ENCODE assay signal across 8 cellular contexts in genomic region chr6:157756708-157757429, GRCh38.
DNase-seq lines count a peak whose midpoint lies in the region; ATAC-seq and TF ChIP-seq lines count a peak whose summit lies in the region.

No MANE protein-coding gene starts in this region.

- H3K4me3 Mint-ChIP-seq in central memory CD8-positive, alpha-beta T cell, result no peak overlapping the region

- H3K9me3 ChIP-seq in HEK293 (ENCODE audit: control insufficient read depth, insufficient read depth, low read depth, low read length), result no peaks in the 10 kb centered on the region

- TF ChIP-seq CTCF in HEK293 (tag by site-specific recombination; IDR thresholded peaks at IDR 0.05), result peak; percentile 93

- no peak overlapping the region for H3K27ac Mint-ChIP-seq in central memory CD8-positive, alpha-beta T cell (ENCODE audit: low read depth)

- no peaks in the 10 kb centered on the region for H3K9me3 Mint-ChIP-seq in central memory CD8-positive, alpha-beta T cell

- POLR2A ChIA-PET in HEK293 (lab: Yijun Ruan, JAX), result interaction anchor here (0.6 kb wide), 1 partner anchor 116 kb away, joined by 5 read pairs; no protein-coding TSS in a partner anchor

- 0 out of 2 replicates have a peak, but pooled peaks cover 3% of the 10 kb centered on the region for H3K4me1 ChIP-seq in HEK293 (ENCODE audit: control insufficient read depth, insufficient read depth, low read length)

- peaks cover 15% of the 10 kb centered on the region for H3K4me1 Mint-ChIP-seq in central memory CD8-positive, alpha-beta T cell

- no peak overlapping the region for H3K4me3 ChIP-seq in HEK293 (ENCODE audit: low read depth, low read length)

- H3K27me3 Mint-ChIP-seq in central memory CD8-positive, alpha-beta T cell, result peaks cover 48% of the 10 kb centered on the region

- DNase-seq in CD1c-positive myeloid dendritic cell (ENCODE audit: extremely low spot score) (peak; percentile 86), NCI-H345 treated with DMSO at 0.1 percent for 48 hours (lab: John Stamatoyannopoulos, UW; ENCODE audit: unreplicated experiment) (peak; percentile 79), left colon (peak; percentile 80 to 93)
- peak; percentile 81 for DNase-seq in activated CD4-positive, CD25-positive, alpha-beta regulatory T cell treated with anti-CD3 and anti-CD28 coated beads, Interleukin-2, amount 50 U/mL, for 72 hours
- peak; percentile 60 to 73 for DNase-seq in central memory CD8-positive, alpha-beta T cell (ENCODE audit: low spot score in 2 of 2)
- peak; percentile 65 for DNase-seq in stimulated activated CD4-positive, alpha-beta T cell treated with anti-CD3 and anti-CD28 coated beads, Interleukin-2, amount 100 ng/mL, for 4 hours (ENCODE audit: low read depth)

- ATAC-seq in central memory CD8-positive, alpha-beta T cell (replicated peaks; ENCODE audit: extremely low read depth, poor library complexity, severe bottlenecking), result no peak
- ATAC-seq in left colon (peak; percentile 90), HG03139 (IDR thresholded peaks at IDR 0.05; ENCODE audit: unreplicated experiment) (no peak)

- CTCF ChIA-PET in HEK293 (lab: Yijun Ruan, JAX), result interaction anchor here (0.5 to 11.8 kb wide), 65 partner anchors 9 to 1399 kb away, joined by 3 to 143 read pairs (median 4); no protein-coding TSS in a partner anchor

- H3K27ac ChIP-seq in HEK293 (ENCODE audit: extremely low read depth, low read depth, low read length), result no peak overlapping the region

- intact Hi-C loops in left colon (cut with DNase I, micrococcal nuclease), result loop anchor here in 1 of 2 donors (5.0 kb wide), 1 partner anchor 120 kb away; no protein-coding TSS in a partner anchor

- H3K36me3 Mint-ChIP-seq in central memory CD8-positive, alpha-beta T cell (ENCODE audit: insufficient read depth), result no peaks in the 10 kb centered on the region

- no peaks in the 10 kb centered on the region for H3K36me3 ChIP-seq in HEK293 (ENCODE audit: control insufficient read depth in 2 of 2, insufficient read depth in 1 of 2, low read length in 2 of 2)

TF ChIP-seq in HEK293, 187 proteins besides CTCF, POLR2A, EP300 and RAD21 (continues in another document):
- TF ChIP-seq ZBTB17 (tag by site-specific recombination; IDR thresholded peaks at IDR 0.05) (peak; percentile 86), KLF7 (tag by site-specific recombination; IDR thresholded peaks at IDR 0.05; ENCODE audit: borderline replicate concordance) (no peak), ZNF843 (tag by site-specific recombination; IDR thresholded peaks at IDR 0.05) (no peak), ZNF16 (tag by site-specific recombination; IDR thresholded peaks at IDR 0.05; ENCODE audit: low read depth) (no peak), ZNF2 (tag by site-specific recombination; IDR thresholded peaks at IDR 0.05) (peak; percentile 69; the same call in 1 of the 2 replicates), ZNF561 (tag by site-specific recombination; IDR thresholded peaks at IDR 0.05; ENCODE audit: borderline replicate concordance) (peak; percentile 56; the same call in 1 of the 2 replicates), TRIM28 (IDR thresholded peaks at IDR 0.05; ENCODE audit: borderline replicate concordance, low read length) (peak; percentile 84), ZNF544 (tag by site-specific recombination; IDR thresholded peaks at IDR 0.05) (no peak), ZNF169 (tag by site-specific recombination; IDR thresholded peaks at IDR 0.05) (no peak), PRDM10 (tag by site-specific recombination; IDR thresholded peaks at IDR 0.05) (peak; percentile 61; the same call in 1 of the 2 replicates), ZBTB10 (tag by site-specific recombination; IDR thresholded peaks at IDR 0.05) (no peak), ZFHX2 (tag by site-specific recombination; conservative IDR thresholded peaks at IDR 0.05) (no peak), GLIS2 (tag by site-specific recombination; IDR thresholded peaks at IDR 0.05) (no peak), ZNF398 (tag by site-specific recombination; IDR thresholded peaks at IDR 0.05) (peak; percentile 66), ZNF112 (tag by site-specific recombination; IDR thresholded peaks at IDR 0.05) (no peak), HOXC10 (CRISPR knock-in tag; IDR thresholded peaks at IDR 0.05) (no peak), ZNF600 (tag by site-specific recombination; IDR thresholded peaks at IDR 0.05) (peak; percentile 35; the same call in 1 of the 2 replicates), ZNF239 (tag by site-specific recombination; IDR thresholded peaks at IDR 0.05) (no peak), OSR2 (tag by site-specific recombination; IDR thresholded peaks at IDR 0.05) (no peak), ZXDB (tag by site-specific recombination; IDR thresholded peaks at IDR 0.05) (0 out of 2 replicates have a peak, but pooled peaks have one; percentile 18), EGR2 (tag by site-specific recombination; IDR thresholded peaks at IDR 0.05; ENCODE audit: low read depth) (no peak), ZBTB1 (tag by site-specific recombination; IDR thresholded peaks at IDR 0.05) (no peak), MYNN (tag by site-specific recombination; IDR thresholded peaks at IDR 0.05; ENCODE audit: borderline replicate concordance) (no peak), ZBTB21 (tag by site-specific recombination; IDR thresholded peaks at IDR 0.05) (no peak), YY1 (tag by site-specific recombination; IDR thresholded peaks at IDR 0.05) (0 out of 2 replicates have a peak, but pooled peaks have one; percentile 30), ZNF530 (tag by site-specific recombination; IDR thresholded peaks at IDR 0.05; ENCODE audit: low read depth) (no peak), ZBTB20 (tag by site-specific recombination; IDR thresholded peaks at IDR 0.05) (0 out of 2 replicates have a peak, but pooled peaks have one; percentile 12), ZSCAN30 (tag by site-specific recombination; IDR thresholded peaks at IDR 0.05) (0 out of 2 replicates have a peak, but pooled peaks have one; percentile 34), ZSCAN16 (tag by site-specific recombination; IDR thresholded peaks at IDR 0.05) (no peak)
